Comparison of ENCODE assay signal across 8 cellular contexts in the genomic region with DNA sequence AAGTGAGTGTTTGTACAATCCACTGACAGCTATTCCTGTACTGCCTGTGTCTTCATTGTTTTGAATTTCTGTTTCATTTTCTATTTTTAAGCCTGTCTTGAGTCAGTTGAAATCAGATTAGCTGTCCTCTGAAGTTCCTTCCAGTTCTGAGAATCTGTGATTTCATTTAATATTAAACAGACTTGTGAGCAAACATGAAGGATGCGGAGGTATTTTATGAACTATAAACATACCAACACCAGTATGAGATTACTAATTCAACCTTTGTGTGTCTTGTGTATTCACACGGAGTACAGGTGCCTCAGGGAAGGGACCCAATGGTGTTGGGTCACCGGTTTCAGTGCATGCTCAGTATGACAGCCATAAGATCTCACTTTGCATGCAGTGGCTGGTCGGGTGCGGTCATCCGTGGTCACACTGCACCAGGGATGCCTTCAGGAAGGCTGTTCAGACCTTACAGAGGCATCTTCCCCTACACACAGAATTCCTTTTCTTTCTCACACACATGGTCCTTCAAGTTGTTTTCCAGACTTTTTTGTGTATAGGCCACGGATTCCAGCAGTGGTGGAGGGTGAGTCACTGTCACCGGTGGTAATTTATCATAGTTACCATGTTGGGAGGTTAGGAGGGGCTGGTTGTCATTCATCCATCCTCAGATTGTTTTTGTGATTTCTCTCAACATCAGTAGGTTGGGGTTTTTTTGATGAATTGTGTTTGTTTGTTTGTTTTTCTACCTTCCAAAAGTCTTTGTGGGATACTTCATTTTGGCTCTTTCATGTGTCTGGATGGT.
A peak's percentile ranks its signal among the peaks of the same experiment; 100 is the strongest.
DNase-seq lines count a peak whose midpoint lies in the region; ATAC-seq and TF ChIP-seq lines count a peak whose summit lies in the region.

No MANE protein-coding gene starts in this region.

- peaks cover 68% of the 10 kb centered on the region for H3K4me1 ChIP-seq in CD4-positive, alpha-beta memory T cell (ENCODE audit: insufficient read depth, low read length)
- H3K4me1 ChIP-seq in endodermal cell (ENCODE audit: control insufficient read depth, insufficient read depth, low read length) = no peaks in the 10 kb centered on the region

- POLR2A ChIA-PET in CD4-positive, alpha-beta memory T cell (lab: Charles Lee; ENCODE audit: partially characterized antibody) = no interaction called here
- POLR2A ChIA-PET in activated CD4-positive, alpha-beta memory T cell treated with anti-CD3 and anti-CD28 coated beads for 36 hours (lab: Charles Lee) = no interaction called here

- no peak overlapping the region for H3K27ac ChIP-seq in CD4-positive, alpha-beta memory T cell (ENCODE audit: low read depth, low read length)
- no peak overlapping the region for H3K27ac ChIP-seq in endodermal cell (ENCODE audit: low read depth, low read length)

- CTCF ChIA-PET in CD4-positive, alpha-beta memory T cell (lab: Charles Lee; ENCODE audit: partially characterized antibody) = interaction anchor here (0.7 kb wide), 1 partner anchor 100 kb away, joined by 4 read pairs; no protein-coding TSS in a partner anchor
- CTCF ChIA-PET in activated CD4-positive, alpha-beta memory T cell treated with anti-CD3 and anti-CD28 coated beads for 36 hours (lab: Charles Lee) = interaction anchor here (1.4 kb wide), 1 partner anchor 28 kb away, joined by 3 read pairs; no protein-coding TSS in a partner anchor

- H3K27me3 ChIP-seq in CD4-positive, alpha-beta memory T cell (ENCODE audit: insufficient read depth, low read length) = no peaks in the 10 kb centered on the region
- H3K27me3 ChIP-seq in endodermal cell (ENCODE audit: control insufficient read depth, insufficient read depth, low read length, poor library complexity, severe bottlenecking) = no peaks in the 10 kb centered on the region

- H3K36me3 ChIP-seq in CD4-positive, alpha-beta memory T cell (ENCODE audit: insufficient read depth, low read length) = no peaks in the 10 kb centered on the region
- H3K36me3 ChIP-seq in endodermal cell (ENCODE audit: control insufficient read depth, insufficient read depth, low read length) = no peaks in the 10 kb centered on the region

- intact Hi-C loops in CD4-positive, alpha-beta memory T cell (cut with micrococcal nuclease) = loop anchor here (1.0 to 10.0 kb wide), 3 partner anchors 73 to 103 kb away; a partner anchor contains a TSS
- intact Hi-C loops in activated CD4-positive, alpha-beta memory T cell treated with anti-CD3 and anti-CD28 coated beads for 36 hours (cut with micrococcal nuclease) = loop anchor here (1.0 to 10.0 kb wide), 6 partner anchors 15 to 736 kb away; a partner anchor contains a TSS

- H3K4me3 ChIP-seq in CD4-positive, alpha-beta memory T cell (ENCODE audit: low read length in 2 of 2) = no peak overlapping the region
- H3K4me3 ChIP-seq in endodermal cell (ENCODE audit: low read length) = no peak overlapping the region

- DNase-seq in CD4-positive, alpha-beta memory T cell = no peak
- DNase-seq in activated CD4-positive, alpha-beta memory T cell treated with anti-CD3 and anti-CD28 coated beads for 36 hours = peak; percentile 78
- DNase-seq in EL (no peak), endodermal cell (no peak), Ammon's horn (ENCODE audit: low spot score) (no peak)

- no peak overlapping the region for H3K9ac ChIP-seq in endodermal cell (ENCODE audit: extremely low read depth, low read length, poor library complexity, severe bottlenecking)

- WGBS in endodermal cell (ENCODE audit: insufficient coverage in 1 of 2, insufficient read length in 1 of 2), 2 experiments = 82 to 95% methylated on average over 5 to 8 of the region's 8 CpGs

- no peaks in the 10 kb centered on the region for H3K9me3 Mint-ChIP-seq in CD4-positive, alpha-beta memory T cell
- H3K9me3 Mint-ChIP-seq in activated CD4-positive, alpha-beta memory T cell treated with anti-CD3 and anti-CD28 coated beads for 36 hours = no peaks in the 10 kb centered on the region
- no peaks in the 10 kb centered on the region for H3K9me3 Mint-ChIP-seq in endodermal cell
- H3K9me3 Mint-ChIP-seq in stimulated activated memory B cell treated with anti-CD40 and anti-IgM and Interleukin-4, amounts not matched to agents 10 μg/mL and 1 μg/mL and 100 μg/mL, for 72 hours = no peaks in the 10 kb centered on the region

- peak; percentile 76 for ATAC-seq in GM19035 (IDR thresholded peaks at IDR 0.05; ENCODE audit: unreplicated experiment)
- peak; percentile 75 for ATAC-seq in HG02943 (IDR thresholded peaks at IDR 0.05; ENCODE audit: low read depth, unreplicated experiment)
- no peak for ATAC-seq in stimulated activated memory B cell treated with anti-CD40 and anti-IgM and Interleukin-4, amounts not matched to agents 10 μg/mL and 1 μg/mL and 100 μg/mL, for 72 hours

- TF ChIP-seq CTCF in endodermal cell (conservative IDR thresholded peaks at IDR 0.05) = no peak

- no peaks in the 10 kb centered on the region for H3K9me3 ChIP-seq in CD4-positive, alpha-beta memory T cell (ENCODE audit: control insufficient read depth in 1 of 2, low read length in 2 of 2)
- H3K9me3 ChIP-seq in endodermal cell (ENCODE audit: control insufficient read depth, low read length) = no peaks in the 10 kb centered on the region

- peak overlapping the region; percentile 55 to 87 (median 72) for H3K4me3 Mint-ChIP-seq in CD4-positive, alpha-beta memory T cell
- peak overlapping the region; percentile 35 for H3K4me3 Mint-ChIP-seq in activated CD4-positive, alpha-beta memory T cell treated with anti-CD3 and anti-CD28 coated beads for 36 hours
- no peak overlapping the region for H3K4me3 Mint-ChIP-seq in endodermal cell
- no peak overlapping the region for H3K4me3 Mint-ChIP-seq in stimulated activated memory B cell treated with anti-CD40 and anti-IgM and Interleukin-4, amounts not matched to agents 10 μg/mL and 1 μg/mL and 100 μg/mL, for 72 hours

- H3K4me1 Mint-ChIP-seq in CD4-positive, alpha-beta memory T cell = peaks cover 48 to 70% (median 66%) of the 10 kb centered on the region in 4 donors
- peaks cover 68% of the 10 kb centered on the region for H3K4me1 Mint-ChIP-seq in activated CD4-positive, alpha-beta memory T cell treated with anti-CD3 and anti-CD28 coated beads for 36 hours (ENCODE audit: low read depth)
- H3K4me1 Mint-ChIP-seq in endodermal cell = peaks cover 17% of the 10 kb centered on the region
- peaks cover 9% of the 10 kb centered on the region for H3K4me1 Mint-ChIP-seq in stimulated activated memory B cell treated with anti-CD40 and anti-IgM and Interleukin-4, amounts not matched to agents 10 μg/mL and 1 μg/mL and 100 μg/mL, for 72 hours

- H3K27me3 Mint-ChIP-seq in CD4-positive, alpha-beta memory T cell = no peaks in the 10 kb centered on the region
- no peaks in the 10 kb centered on the region for H3K27me3 Mint-ChIP-seq in activated CD4-positive, alpha-beta memory T cell treated with anti-CD3 and anti-CD28 coated beads for 36 hours
- peaks cover 3% of the 10 kb centered on the region for H3K27me3 Mint-ChIP-seq in endodermal cell (ENCODE audit: insufficient read depth)
- H3K27me3 Mint-ChIP-seq in stimulated activated memory B cell treated with anti-CD40 and anti-IgM and Interleukin-4, amounts not matched to agents 10 μg/mL and 1 μg/mL and 100 μg/mL, for 72 hours = peaks cover 82% of the 10 kb centered on the region

- H3K36me3 Mint-ChIP-seq in CD4-positive, alpha-beta memory T cell = peaks cover 0 to 3% of the 10 kb centered on the region in 2 donors
- H3K36me3 Mint-ChIP-seq in activated CD4-positive, alpha-beta memory T cell treated with anti-CD3 and anti-CD28 coated beads for 36 hours = peaks cover 2% of the 10 kb centered on the region
- no peaks in the 10 kb centered on the region for H3K36me3 Mint-ChIP-seq in endodermal cell (ENCODE audit: low read depth)
- H3K36me3 Mint-ChIP-seq in stimulated activated memory B cell treated with anti-CD40 and anti-IgM and Interleukin-4, amounts not matched to agents 10 μg/mL and 1 μg/mL and 100 μg/mL, for 72 hours = no peaks in the 10 kb centered on the region

- H3K27ac Mint-ChIP-seq in CD4-positive, alpha-beta memory T cell = peak overlapping the region; percentile 77 to 94 (median 86)
- H3K27ac Mint-ChIP-seq in activated CD4-positive, alpha-beta memory T cell treated with anti-CD3 and anti-CD28 coated beads for 36 hours = peak overlapping the region; percentile 89
- no peak overlapping the region for H3K27ac Mint-ChIP-seq in endodermal cell
- no peak overlapping the region for H3K27ac Mint-ChIP-seq in stimulated activated memory B cell treated with anti-CD40 and anti-IgM and Interleukin-4, amounts not matched to agents 10 μg/mL and 1 μg/mL and 100 μg/mL, for 72 hours

Comparison
In these comparisons a context has a peak if more than half of its experiments do, and no peak if none do; other contexts are left out.
1. H3K27ac Mint-ChIP-seq: peak in CD4-positive, alpha-beta memory T cell (7 of 7) and activated CD4-positive, alpha-beta memory T cell treated with anti-CD3 and anti-CD28 coated beads for 36 hours (single experiment); none in endodermal cell (single experiment) and stimulated activated memory B cell treated with anti-CD40 and anti-IgM and Interleukin-4, amounts not matched to agents 10 μg/mL and 1 μg/mL and 100 μg/mL, for 72 hours (single experiment).
2. H3K4me3 Mint-ChIP-seq: peak in CD4-positive, alpha-beta memory T cell (8 of 8) and activated CD4-positive, alpha-beta memory T cell treated with anti-CD3 and anti-CD28 coated beads for 36 hours (single experiment); none in endodermal cell (single experiment) and stimulated activated memory B cell treated with anti-CD40 and anti-IgM and Interleukin-4, amounts not matched to agents 10 μg/mL and 1 μg/mL and 100 μg/mL, for 72 hours (single experiment).